Comparison of ENCODE assay signal across 9 cellular contexts in genomic region chr15:68620721-68621528, GRCh38. TPM values are rescaled to one million over a fixed set of nuclear protein-coding genes. Genes with fewer than 3 reads are reported as not detected.
A peak's percentile ranks its signal among the peaks of the same experiment; 100 is the strongest.
DNase-seq lines count a peak whose midpoint lies in the region; ATAC-seq and TF ChIP-seq lines count a peak whose summit lies in the region.
"Had no signal": no experiment of that assay in that cellular context is flagged by ENCODE, and none has a peak within 500 bp of the region (broad histone marks: within the 10 kb centered on the region; RNA-seq: fewer than 3 reads in every experiment).

No MANE protein-coding gene starts in this region.

- ATAC-seq in GM18519 (IDR thresholded peaks at IDR 0.05; ENCODE audit: low FRiP score, unreplicated experiment) (no peak), HG03342 (IDR thresholded peaks at IDR 0.05; ENCODE audit: unreplicated experiment) (no peak)

- DNase-seq in AG08396 (ENCODE audit: low spot score) = peak; percentile 89
- peak; percentile 78 for DNase-seq in NCI-H2107 treated with DMSO at 0.1 percent for 48 hours (lab: John Stamatoyannopoulos, UW; ENCODE audit: unreplicated experiment)
- DNase-seq in chondrocyte (ENCODE audit: low spot score) = no peak
- DNase-seq in middle frontal gyrus (ENCODE audit: extremely low spot score, low spot score) = peak; percentile 74
- DNase-seq in KBM-7 = no peak
- no peak for DNase-seq in NCI-H226

- H3K27me3 Mint-ChIP-seq in chondrocyte (ENCODE audit: low read depth) = no peaks in the 10 kb centered on the region

- H3K9me3 Mint-ChIP-seq in chondrocyte (ENCODE audit: low read depth) = no peaks in the 10 kb centered on the region
- H3K9me3 Mint-ChIP-seq: IgD-negative memory B cell had no signal

- in situ Hi-C loops in KBM-7 (cut with MboI; ENCODE audit: low pct_unique_long_range_greater_than_20kb, low sequenced_read_pairs) = no loop called here

- H3K4me3 Mint-ChIP-seq in chondrocyte (ENCODE audit: unreplicated experiment) = peak overlapping the region; percentile 26
- H3K4me3 Mint-ChIP-seq: IgD-negative memory B cell had no signal

- TF ChIP-seq CTCF in chondrocyte (IDR thresholded peaks at IDR 0.05) = no peak

- H3K36me3 Mint-ChIP-seq in chondrocyte (ENCODE audit: low read depth) = peaks cover 6% of the 10 kb centered on the region

- H3K27ac Mint-ChIP-seq in chondrocyte (ENCODE audit: unreplicated experiment) = peak overlapping the region; percentile 98
- H3K27ac Mint-ChIP-seq: IgD-negative memory B cell had no signal

- peaks cover 71% of the 10 kb centered on the region for H3K4me1 Mint-ChIP-seq in chondrocyte (ENCODE audit: low read depth)

RNA-seq across cellular contexts. Expression of gene CORO2B, which starts 42.1 kb away (rescaled TPM):
- total RNA-seq in chondrocyte = 79.4 to 123 TPM (median 82.5 TPM) in 3 replicates

Comparison
In these comparisons a context has a peak if more than half of its experiments do, and no peak if none do; other contexts are left out.
1. DNase-seq: peak in AG08396 (single experiment), NCI-H2107 treated with DMSO at 0.1 percent for 48 hours (single experiment) and middle frontal gyrus (single experiment); none in chondrocyte (single experiment), KBM-7 (single experiment) and NCI-H226 (single experiment).